In the genomic region with DNA sequence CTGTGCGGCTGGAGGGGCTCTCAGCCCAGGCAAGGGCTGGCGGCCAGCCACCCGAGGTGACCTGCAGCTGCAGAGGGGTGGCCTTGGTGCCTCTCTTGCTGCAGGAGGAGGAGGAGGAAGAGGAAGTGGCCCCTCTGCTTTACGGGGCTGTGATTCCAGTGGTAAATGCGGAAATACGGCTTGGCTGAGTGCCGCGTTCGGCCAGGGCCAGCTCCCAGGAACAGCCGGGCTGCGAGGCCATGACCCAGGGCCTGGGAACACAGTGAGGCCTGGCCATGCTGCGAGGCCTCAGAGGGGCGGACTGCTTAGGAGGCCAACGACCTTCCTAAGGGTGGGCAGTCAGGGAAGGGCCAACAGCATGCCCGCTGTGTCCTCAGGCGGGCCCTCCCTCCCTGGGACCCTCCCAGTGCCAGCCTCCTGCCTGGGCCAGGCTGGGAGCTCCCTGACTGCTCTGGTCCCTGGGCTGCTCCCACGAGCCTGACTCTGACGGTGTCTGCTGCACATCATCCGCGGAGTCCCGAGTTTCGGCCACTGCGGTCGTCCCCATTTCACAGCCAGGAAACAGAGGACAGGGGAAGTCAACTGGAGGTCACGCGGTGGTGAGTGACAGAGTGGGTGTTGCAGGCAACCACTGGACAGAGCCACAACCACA, we compare ENCODE assay signal across 1 cellular context.
A peak's percentile ranks its signal among the peaks of the same experiment; 100 is the strongest.
TF ChIP-seq lines count a peak whose summit lies in the region.

No MANE protein-coding gene starts in this region.

TF ChIP-seq in HepG2, 621 proteins besides CTCF, POLR2A, EP300 and RAD21 (continued from another document and continues in another):
- no peak for TF ChIP-seq ZBTB26 (CRISPR knock-in tag; IDR thresholded peaks at IDR 0.05; ENCODE audit: borderline replicate concordance)
- TF ChIP-seq SRF (IDR thresholded peaks at IDR 0.05; ENCODE audit: low read depth, low read length), result no peak
- TF ChIP-seq RARA (CRISPR knock-in tag; IDR thresholded peaks at IDR 0.05), result peak; percentile 63
- TF ChIP-seq U2AF1 (optimal IDR thresholded peaks at IDR 0.05; ENCODE audit: low read depth, low read length), result no peak
- TF ChIP-seq ZBTB8A (CRISPR knock-in tag; IDR thresholded peaks at IDR 0.05; ENCODE audit: borderline replicate concordance, low read depth), result no peak
- TF ChIP-seq CC2D1A (CRISPR knock-in tag; IDR thresholded peaks at IDR 0.05), result no peak
- no peak for TF ChIP-seq ARNT2 (CRISPR knock-in tag; IDR thresholded peaks at IDR 0.05; ENCODE audit: low read depth)
- no peak for TF ChIP-seq PCBP1 (IDR thresholded peaks at IDR 0.05; ENCODE audit: borderline replicate concordance, low read depth, low read length)
- no peak for TF ChIP-seq GLI4 (CRISPR knock-in tag; IDR thresholded peaks at IDR 0.05; ENCODE audit: borderline replicate concordance)
- TF ChIP-seq MEIS2 (CRISPR knock-in tag; IDR thresholded peaks at IDR 0.05), result no peak
- TF ChIP-seq SIN3B (IDR thresholded peaks at IDR 0.05; ENCODE audit: low read length), result no peak
- no peak for TF ChIP-seq ZNF773 (CRISPR knock-in tag; IDR thresholded peaks at IDR 0.05; ENCODE audit: borderline replicate concordance)
- no peak for TF ChIP-seq TMF1 (CRISPR knock-in tag; IDR thresholded peaks at IDR 0.05; ENCODE audit: low read depth)
- TF ChIP-seq ZNF724P (CRISPR knock-in tag; IDR thresholded peaks at IDR 0.05; ENCODE audit: borderline replicate concordance), result no peak
- TF ChIP-seq ZNF652 (CRISPR knock-in tag; IDR thresholded peaks at IDR 0.05; ENCODE audit: borderline replicate concordance, low read depth), result no peak
- no peak for TF ChIP-seq ZSCAN29 (CRISPR knock-in tag; conservative IDR thresholded peaks at IDR 0.05)
- TF ChIP-seq ZBTB38 (CRISPR knock-in tag; IDR thresholded peaks at IDR 0.05), result peak; percentile 63; the same call in 1 of the 2 replicates
- TF ChIP-seq PAF1 (CRISPR knock-in tag; IDR thresholded peaks at IDR 0.05), result no peak
- TF ChIP-seq CENPT (CRISPR knock-in tag; IDR thresholded peaks at IDR 0.05; ENCODE audit: low read depth), result no peak
- TF ChIP-seq IRX3 (CRISPR knock-in tag; IDR thresholded peaks at IDR 0.05; ENCODE audit: borderline replicate concordance, low read depth), result no peak
- TF ChIP-seq ZNF431 (CRISPR knock-in tag; IDR thresholded peaks at IDR 0.05; ENCODE audit: borderline replicate concordance, low read depth), result no peak
- TF ChIP-seq ZNF709 (CRISPR knock-in tag; IDR thresholded peaks at IDR 0.05), result no peak
- TF ChIP-seq DR1 (CRISPR knock-in tag; IDR thresholded peaks at IDR 0.05), result no peak
- no peak for TF ChIP-seq SYNCRIP (IDR thresholded peaks at IDR 0.05; ENCODE audit: insufficient read depth, low read depth, low read length)
- no peak for TF ChIP-seq NR2F2 (IDR thresholded peaks at IDR 0.05; ENCODE audit: borderline replicate concordance, low read depth)
- TF ChIP-seq ZNF10 (CRISPR knock-in tag; IDR thresholded peaks at IDR 0.05; ENCODE audit: borderline replicate concordance, low read depth), result no peak
- no peak for TF ChIP-seq RAD51 (IDR thresholded peaks at IDR 0.05; ENCODE audit: borderline replicate concordance)
- TF ChIP-seq, protein P1, sequence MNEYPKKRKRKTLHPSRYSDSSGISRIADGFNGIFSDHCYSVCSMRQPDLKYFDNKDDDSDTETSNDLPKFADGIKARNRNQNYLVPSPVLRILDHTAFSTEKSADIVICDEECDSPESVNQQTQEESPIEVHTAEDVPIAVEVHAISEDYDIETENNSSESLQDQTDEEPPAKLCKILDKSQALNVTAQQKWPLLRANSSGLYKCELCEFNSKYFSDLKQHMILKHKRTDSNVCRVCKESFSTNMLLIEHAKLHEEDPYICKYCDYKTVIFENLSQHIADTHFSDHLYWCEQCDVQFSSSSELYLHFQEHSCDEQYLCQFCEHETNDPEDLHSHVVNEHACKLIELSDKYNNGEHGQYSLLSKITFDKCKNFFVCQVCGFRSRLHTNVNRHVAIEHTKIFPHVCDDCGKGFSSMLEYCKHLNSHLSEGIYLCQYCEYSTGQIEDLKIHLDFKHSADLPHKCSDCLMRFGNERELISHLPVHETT (CRISPR knock-in tag; conservative IDR thresholded peaks at IDR 0.05), result no peak
- TF ChIP-seq, protein P2, sequence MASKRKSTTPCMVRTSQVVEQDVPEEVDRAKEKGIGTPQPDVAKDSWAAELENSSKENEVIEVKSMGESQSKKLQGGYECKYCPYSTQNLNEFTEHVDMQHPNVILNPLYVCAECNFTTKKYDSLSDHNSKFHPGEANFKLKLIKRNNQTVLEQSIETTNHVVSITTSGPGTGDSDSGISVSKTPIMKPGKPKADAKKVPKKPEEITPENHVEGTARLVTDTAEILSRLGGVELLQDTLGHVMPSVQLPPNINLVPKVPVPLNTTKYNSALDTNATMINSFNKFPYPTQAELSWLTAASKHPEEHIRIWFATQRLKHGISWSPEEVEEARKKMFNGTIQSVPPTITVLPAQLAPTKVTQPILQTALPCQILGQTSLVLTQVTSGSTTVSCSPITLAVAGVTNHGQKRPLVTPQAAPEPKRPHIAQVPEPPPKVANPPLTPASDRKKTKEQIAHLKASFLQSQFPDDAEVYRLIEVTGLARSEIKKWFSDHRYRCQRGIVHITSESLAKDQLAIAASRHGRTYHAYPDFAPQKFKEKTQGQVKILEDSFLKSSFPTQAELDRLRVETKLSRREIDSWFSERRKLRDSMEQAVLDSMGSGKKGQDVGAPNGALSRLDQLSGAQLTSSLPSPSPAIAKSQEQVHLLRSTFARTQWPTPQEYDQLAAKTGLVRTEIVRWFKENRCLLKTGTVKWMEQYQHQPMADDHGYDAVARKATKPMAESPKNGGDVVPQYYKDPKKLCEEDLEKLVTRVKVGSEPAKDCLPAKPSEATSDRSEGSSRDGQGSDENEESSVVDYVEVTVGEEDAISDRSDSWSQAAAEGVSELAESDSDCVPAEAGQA (IDR thresholded peaks at IDR 0.05; ENCODE audit: low read depth), result no peak
- TF ChIP-seq, protein P2 (CRISPR knock-in tag; IDR thresholded peaks at IDR 0.05; ENCODE audit: borderline replicate concordance), result no peak
- no peak for TF ChIP-seq MTERF4 (CRISPR knock-in tag; IDR thresholded peaks at IDR 0.05)
- TF ChIP-seq, protein P3, sequence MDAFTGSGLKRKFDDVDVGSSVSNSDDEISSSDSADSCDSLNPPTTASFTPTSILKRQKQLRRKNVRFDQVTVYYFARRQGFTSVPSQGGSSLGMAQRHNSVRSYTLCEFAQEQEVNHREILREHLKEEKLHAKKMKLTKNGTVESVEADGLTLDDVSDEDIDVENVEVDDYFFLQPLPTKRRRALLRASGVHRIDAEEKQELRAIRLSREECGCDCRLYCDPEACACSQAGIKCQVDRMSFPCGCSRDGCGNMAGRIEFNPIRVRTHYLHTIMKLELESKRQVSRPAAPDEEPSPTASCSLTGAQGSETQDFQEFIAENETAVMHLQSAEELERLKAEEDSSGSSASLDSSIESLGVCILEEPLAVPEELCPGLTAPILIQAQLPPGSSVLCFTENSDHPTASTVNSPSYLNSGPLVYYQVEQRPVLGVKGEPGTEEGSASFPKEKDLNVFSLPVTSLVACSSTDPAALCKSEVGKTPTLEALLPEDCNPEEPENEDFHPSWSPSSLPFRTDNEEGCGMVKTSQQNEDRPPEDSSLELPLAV (CRISPR knock-in tag; conservative IDR thresholded peaks at IDR 0.05; ENCODE audit: low read depth), result no peak
- no peak for TF ChIP-seq ZNF746 (CRISPR knock-in tag; IDR thresholded peaks at IDR 0.05)
- TF ChIP-seq ZNF674 (CRISPR knock-in tag; IDR thresholded peaks at IDR 0.05; ENCODE audit: low read depth), result no peak
- no peak for TF ChIP-seq BCL3 (CRISPR knock-in tag; IDR thresholded peaks at IDR 0.05)
- TF ChIP-seq RFXANK (CRISPR knock-in tag; IDR thresholded peaks at IDR 0.05), result no peak
- TF ChIP-seq FOSL1 (CRISPR knock-in tag; IDR thresholded peaks at IDR 0.05; ENCODE audit: borderline replicate concordance), result no peak
- no peak for TF ChIP-seq ZNF747 (CRISPR knock-in tag; IDR thresholded peaks at IDR 0.05; ENCODE audit: borderline replicate concordance)
- TF ChIP-seq TCF7 (IDR thresholded peaks at IDR 0.05; ENCODE audit: low read depth), result no peak
- no peak for TF ChIP-seq ZNF253 (CRISPR knock-in tag; IDR thresholded peaks at IDR 0.05; ENCODE audit: borderline replicate concordance)
- peak; percentile 43; the same call in 1 of the 2 replicates for TF ChIP-seq SALL1 (CRISPR knock-in tag; IDR thresholded peaks at IDR 0.05)
- TF ChIP-seq FOSL2 (CRISPR knock-in tag; IDR thresholded peaks at IDR 0.05), result no peak
- no peak for TF ChIP-seq FLYWCH1 (CRISPR knock-in tag; IDR thresholded peaks at IDR 0.05)
- TF ChIP-seq, protein P4, sequence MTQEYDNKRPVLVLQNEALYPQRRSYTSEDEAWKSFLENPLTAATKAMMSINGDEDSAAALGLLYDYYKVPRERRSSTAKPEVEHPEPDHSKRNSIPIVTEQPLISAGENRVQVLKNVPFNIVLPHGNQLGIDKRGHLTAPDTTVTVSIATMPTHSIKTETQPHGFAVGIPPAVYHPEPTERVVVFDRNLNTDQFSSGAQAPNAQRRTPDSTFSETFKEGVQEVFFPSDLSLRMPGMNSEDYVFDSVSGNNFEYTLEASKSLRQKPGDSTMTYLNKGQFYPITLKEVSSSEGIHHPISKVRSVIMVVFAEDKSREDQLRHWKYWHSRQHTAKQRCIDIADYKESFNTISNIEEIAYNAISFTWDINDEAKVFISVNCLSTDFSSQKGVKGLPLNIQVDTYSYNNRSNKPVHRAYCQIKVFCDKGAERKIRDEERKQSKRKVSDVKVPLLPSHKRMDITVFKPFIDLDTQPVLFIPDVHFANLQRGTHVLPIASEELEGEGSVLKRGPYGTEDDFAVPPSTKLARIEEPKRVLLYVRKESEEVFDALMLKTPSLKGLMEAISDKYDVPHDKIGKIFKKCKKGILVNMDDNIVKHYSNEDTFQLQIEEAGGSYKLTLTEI (CRISPR knock-in tag; conservative IDR thresholded peaks at IDR 0.05), result no peak
- TF ChIP-seq, protein P5, sequence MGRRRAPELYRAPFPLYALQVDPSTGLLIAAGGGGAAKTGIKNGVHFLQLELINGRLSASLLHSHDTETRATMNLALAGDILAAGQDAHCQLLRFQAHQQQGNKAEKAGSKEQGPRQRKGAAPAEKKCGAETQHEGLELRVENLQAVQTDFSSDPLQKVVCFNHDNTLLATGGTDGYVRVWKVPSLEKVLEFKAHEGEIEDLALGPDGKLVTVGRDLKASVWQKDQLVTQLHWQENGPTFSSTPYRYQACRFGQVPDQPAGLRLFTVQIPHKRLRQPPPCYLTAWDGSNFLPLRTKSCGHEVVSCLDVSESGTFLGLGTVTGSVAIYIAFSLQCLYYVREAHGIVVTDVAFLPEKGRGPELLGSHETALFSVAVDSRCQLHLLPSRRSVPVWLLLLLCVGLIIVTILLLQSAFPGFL (CRISPR knock-in tag; IDR thresholded peaks at IDR 0.05), result no peak
- TF ChIP-seq SATB2 (CRISPR knock-in tag; IDR thresholded peaks at IDR 0.05), result no peak
- no peak for TF ChIP-seq GMEB2 (CRISPR knock-in tag; IDR thresholded peaks at IDR 0.05; ENCODE audit: low read depth)
- no peak for TF ChIP-seq ZNF550 (CRISPR knock-in tag; IDR thresholded peaks at IDR 0.05; ENCODE audit: borderline replicate concordance)
- TF ChIP-seq CHD4 (IDR thresholded peaks at IDR 0.05; ENCODE audit: borderline replicate concordance, low read length), result no peak
- TF ChIP-seq ZNF260 (CRISPR knock-in tag; IDR thresholded peaks at IDR 0.05; ENCODE audit: borderline replicate concordance, low read depth), result no peak
